ENCODE assay signal across 1 cellular context in the genomic region with DNA sequence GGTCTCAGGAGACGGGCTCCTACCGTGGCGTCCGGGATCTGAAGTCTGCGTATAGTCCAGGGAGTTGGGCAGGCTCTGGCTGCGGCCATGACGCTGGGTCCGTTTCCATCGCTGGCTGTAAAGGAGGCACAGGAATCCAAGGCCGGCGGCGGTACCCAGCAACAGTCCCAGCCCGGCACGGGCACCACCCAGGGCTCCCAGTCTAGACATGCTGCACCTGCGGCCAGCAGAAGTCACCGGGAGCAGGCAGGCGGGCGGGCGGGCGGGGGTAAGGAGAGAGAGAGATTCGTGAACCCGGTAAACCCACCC.
TF ChIP-seq lines count a peak whose summit lies in the region.

No MANE protein-coding gene starts in this region.

TF ChIP-seq in endothelial cell of umbilical vein, 7 proteins besides CTCF, POLR2A, EP300 and RAD21:
- TF ChIP-seq GATA2 (IDR thresholded peaks at IDR 0.05; ENCODE audit: insufficient read depth, insufficient read length, low read depth, low read length) (no peak), POLR2AphosphoS5 (IDR thresholded peaks at IDR 0.05; ENCODE audit: insufficient read depth, low read depth, low read length) (no peak), EZH2 (IDR thresholded peaks at IDR 0.05; ENCODE audit: borderline replicate concordance, low read depth, low read length, severe bottlenecking) (no peak), MYC (IDR thresholded peaks at IDR 0.05; ENCODE audit: low read depth, low read length) (no peak), FOS (IDR thresholded peaks at IDR 0.05; ENCODE audit: borderline replicate concordance, insufficient read depth, low read length) (no peak), JUN (IDR thresholded peaks at IDR 0.05; ENCODE audit: borderline replicate concordance, insufficient read depth, insufficient read length, low read depth) (no peak)
- TF ChIP-seq, protein P1, sequence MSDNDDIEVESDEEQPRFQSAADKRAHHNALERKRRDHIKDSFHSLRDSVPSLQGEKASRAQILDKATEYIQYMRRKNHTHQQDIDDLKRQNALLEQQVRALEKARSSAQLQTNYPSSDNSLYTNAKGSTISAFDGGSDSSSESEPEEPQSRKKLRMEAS (IDR thresholded peaks at IDR 0.05; ENCODE audit: insufficient read depth, insufficient read length): no peak
